In genomic region chr18:21085579-21086161, GRCh38 we compare ENCODE assay signal across 31 cellular contexts. TPM values are rescaled to one million over a fixed set of nuclear protein-coding genes. Genes with fewer than 3 reads are reported as not detected.
DNase-seq lines count a peak whose midpoint lies in the region; FAIRE-seq and TF ChIP-seq lines count a peak whose summit lies in the region.
"Had no signal": no experiment of that assay in that cellular context is flagged by ENCODE, and none has a peak within 500 bp of the region (broad histone marks: within the 10 kb centered on the region; RNA-seq: fewer than 3 reads in every experiment).

No MANE protein-coding gene starts in this region.

- peak overlapping the region; percentile 2; the same call in 1 of the 2 replicates for H3K4me3 Mint-ChIP-seq in HFFc6
- no peak overlapping the region for H3K4me3 Mint-ChIP-seq in astrocyte (ENCODE audit: unreplicated experiment)
- H3K4me3 Mint-ChIP-seq in activated T-cell treated with anti-CD3 and anti-CD28 coated beads, Interleukin-2, amount 50 U/mL, for 24 hours = no peak overlapping the region
- H3K4me3 Mint-ChIP-seq: neural progenitor cell; stimulated activated naive CD8-positive, alpha-beta T cell treated with anti-CD3 and anti-CD28 coated beads, Interleukin-15, Interleukin-2, amounts not matched to agents 100 ng/mL and 50 ng/mL, for 24 hours had no signal

- TF ChIP-seq POLR2A in prostate gland (IDR thresholded peaks at IDR 0.05) = no peak

- no peaks in the 10 kb centered on the region for H3K36me3 ChIP-seq in BJ (ENCODE audit: control insufficient read depth, insufficient read depth, low read length)
- no peaks in the 10 kb centered on the region for H3K36me3 ChIP-seq in astrocyte (ENCODE audit: insufficient read depth, low read length)
- no peaks in the 10 kb centered on the region for H3K36me3 ChIP-seq in osteoblast (ENCODE audit: insufficient read depth, low read length)
- H3K36me3 ChIP-seq in prostate gland = no peaks in the 10 kb centered on the region
- H3K36me3 ChIP-seq: colonic mucosa, MG63, neural progenitor cell, right atrium auricular region, SJCRH30, thoracic aorta had no signal

- TF ChIP-seq CTCF in BJ (IDR thresholded peaks at IDR 0.05; ENCODE audit: insufficient read depth, low read depth, low read length) = no peak
- no peak for TF ChIP-seq CTCF in HFFc6 (IDR thresholded peaks at IDR 0.05)
- TF ChIP-seq CTCF in astrocyte (IDR thresholded peaks at IDR 0.05; ENCODE audit: insufficient read depth, low read depth, low read length) = no peak
- TF ChIP-seq CTCF in osteoblast (IDR thresholded peaks at IDR 0.05; ENCODE audit: extremely low read depth, low read depth, low read length) = no peak
- no peak for TF ChIP-seq CTCF in prostate gland (IDR thresholded peaks at IDR 0.05)

- H4K20me1 ChIP-seq in astrocyte (ENCODE audit: insufficient read depth, low read length) (peaks cover 92% of the 10 kb centered on the region), osteoblast (ENCODE audit: insufficient read depth, low read length) (peaks cover 64% of the 10 kb centered on the region)

- POLR2A ChIA-PET in BJ (lab: Charles Lee) = no interaction called here

- 81% methylated on average over 3 of the region's 3 CpGs for WGBS in prostate gland

- peak overlapping the region; percentile 40 for H3K27ac Mint-ChIP-seq in HFFc6
- H3K27ac Mint-ChIP-seq in astrocyte (ENCODE audit: unreplicated experiment) = no peak overlapping the region
- H3K27ac Mint-ChIP-seq in activated T-cell treated with anti-CD3 and anti-CD28 coated beads, Interleukin-2, amount 50 U/mL, for 24 hours = no peak overlapping the region
- H3K27ac Mint-ChIP-seq: memory B cell, neural progenitor cell had no signal

- H3K4me1 Mint-ChIP-seq in HFFc6 (ENCODE audit: low read depth) = peaks cover 62% of the 10 kb centered on the region
- peaks cover 3% of the 10 kb centered on the region for H3K4me1 Mint-ChIP-seq in astrocyte (ENCODE audit: low read depth, unreplicated experiment)
- H3K4me1 Mint-ChIP-seq in activated T-cell treated with anti-CD3 and anti-CD28 coated beads, Interleukin-2, amount 50 U/mL, for 24 hours (ENCODE audit: low read depth) = peaks cover 80% of the 10 kb centered on the region
- H3K4me1 Mint-ChIP-seq: neural progenitor cell had no signal

- FAIRE-seq in astrocyte (lab: Jason Lieb, UNC) = no peak
- FAIRE-seq: bronchial epithelial cell, GM19239, HTR-8/SVneo had no signal

- no peaks in the 10 kb centered on the region for H3K4me1 ChIP-seq in astrocyte (ENCODE audit: insufficient read depth, low read length)
- peaks cover 6% of the 10 kb centered on the region for H3K4me1 ChIP-seq in osteoblast (ENCODE audit: insufficient read depth, low read length)
- H3K4me1 ChIP-seq in prostate gland (replicated peaks) = no peaks in the 10 kb centered on the region
- H3K4me1 ChIP-seq: colonic mucosa, neural progenitor cell, right atrium auricular region, SJCRH30 had no signal

- intact Hi-C loops in prostate gland (cut with DNase I) = no loop called here

- H3K4me2 ChIP-seq in astrocyte (ENCODE audit: low read length) = no peak overlapping the region
- no peak overlapping the region for H3K4me2 ChIP-seq in osteoblast (ENCODE audit: insufficient read depth, low read length)
- H3K4me2 ChIP-seq: neural progenitor cell had no signal

- DNase-seq in BJ (ENCODE audit: low read depth) = peak; percentile 14
- peak; percentile 66 for DNase-seq in HFFc6
- DNase-seq in astrocyte (ENCODE audit: low read depth) = peak; percentile 8
- peak; percentile 52 for DNase-seq in osteoblast (ENCODE audit: insufficient read length, low spot score, missing footprints)
- DNase-seq in activated T-cell treated with anti-CD3 and anti-CD28 coated beads, Interleukin-2, amount 50 U/mL, for 24 hours = no peak
- no peak for DNase-seq in prostate gland (ENCODE audit: low spot score)
- DNase-seq in NOMO-1 (lab: John Stamatoyannopoulos, UW; ENCODE audit: unreplicated experiment in 2 of 2) = no peak
- DNase-seq: activated CD4-positive, alpha-beta T cell treated with anti-CD3 and anti-CD28 coated beads for 48 hours; anterior cingulate cortex; colonic mucosa; effector memory CD4-positive, alpha-beta T cell; glutamatergic neuron; GOT3; islet precursor cell; KBM-7; left lung; MG63; NCI-H2081; NCI-H82; RPMI8226; SJCRH30; stimulated activated CD4-positive, alpha-beta T cell treated with anti-CD3 and anti-CD28 coated beads, Interleukin-1b, Interleukin-23, amount 100 ng/mL, for 48 hours had no signal

- H3K9me3 Mint-ChIP-seq in HFFc6 = no peaks in the 10 kb centered on the region
- H3K9me3 Mint-ChIP-seq in astrocyte (ENCODE audit: unreplicated experiment) = no peaks in the 10 kb centered on the region
- H3K9me3 Mint-ChIP-seq in activated T-cell treated with anti-CD3 and anti-CD28 coated beads, Interleukin-2, amount 50 U/mL, for 24 hours = peaks cover 12% of the 10 kb centered on the region

- H3K9me3 ChIP-seq in astrocyte (ENCODE audit: insufficient read depth, low read depth, low read length) = no peaks in the 10 kb centered on the region
- no peaks in the 10 kb centered on the region for H3K9me3 ChIP-seq in osteoblast (ENCODE audit: low read depth, low read length)
- H3K9me3 ChIP-seq in prostate gland = no peaks in the 10 kb centered on the region
- H3K9me3 ChIP-seq: colonic mucosa, SJCRH30 had no signal

- CTCF ChIA-PET in BJ (lab: Yijun Ruan, JAX) = no interaction called here

- H3K9ac ChIP-seq in astrocyte (ENCODE audit: low read length) = no peak overlapping the region
- H3K9ac ChIP-seq: neural progenitor cell had no signal

- H3K79me2 ChIP-seq in astrocyte (ENCODE audit: insufficient read depth, low read length) = peaks cover 98% of the 10 kb centered on the region
- H3K79me2 ChIP-seq in osteoblast (ENCODE audit: insufficient read depth, low read length) = peaks cover 98% of the 10 kb centered on the region

- H2AFZ ChIP-seq in astrocyte (ENCODE audit: low read depth, low read length) = no peak overlapping the region
- H2AFZ ChIP-seq in osteoblast (ENCODE audit: low read length) = no peak overlapping the region
- H2AFZ ChIP-seq: neural progenitor cell had no signal

- no peaks in the 10 kb centered on the region for H3K27me3 ChIP-seq in BJ (ENCODE audit: control insufficient read depth, insufficient read depth, low read length)
- no peaks in the 10 kb centered on the region for H3K27me3 ChIP-seq in astrocyte (ENCODE audit: insufficient read depth, low read length)
- H3K27me3 ChIP-seq in osteoblast (ENCODE audit: insufficient read depth, low read length) = no peaks in the 10 kb centered on the region
- no peaks in the 10 kb centered on the region for H3K27me3 ChIP-seq in prostate gland (replicated peaks; ENCODE audit: insufficient read depth)
- H3K27me3 ChIP-seq: colonic mucosa, left lung, MG63, neural progenitor cell, right atrium auricular region, SJCRH30 had no signal

- peaks cover 26% of the 10 kb centered on the region; the same call in 1 of the 2 replicates for H3K36me3 Mint-ChIP-seq in HFFc6 (ENCODE audit: low read depth)
- H3K36me3 Mint-ChIP-seq in astrocyte (ENCODE audit: low read depth, unreplicated experiment) = no peaks in the 10 kb centered on the region
- H3K36me3 Mint-ChIP-seq in activated T-cell treated with anti-CD3 and anti-CD28 coated beads, Interleukin-2, amount 50 U/mL, for 24 hours (ENCODE audit: low read depth) = peaks cover 55% of the 10 kb centered on the region

- H3K27me3 Mint-ChIP-seq in HFFc6 (ENCODE audit: insufficient read depth) = no peaks in the 10 kb centered on the region
- H3K27me3 Mint-ChIP-seq in astrocyte (ENCODE audit: low read depth, unreplicated experiment) = no peaks in the 10 kb centered on the region
- H3K27me3 Mint-ChIP-seq in activated T-cell treated with anti-CD3 and anti-CD28 coated beads, Interleukin-2, amount 50 U/mL, for 24 hours = no peaks in the 10 kb centered on the region
- H3K27me3 Mint-ChIP-seq: memory B cell; stimulated activated naive CD8-positive, alpha-beta T cell treated with anti-CD3 and anti-CD28 coated beads, Interleukin-15, Interleukin-2, amounts not matched to agents 100 ng/mL and 50 ng/mL, for 24 hours had no signal

- H3K4me3 ChIP-seq in BJ (ENCODE audit: low read depth, low read length) (no peak overlapping the region), astrocyte (ENCODE audit: insufficient read depth, low read depth, low read length) (no peak overlapping the region), osteoblast (ENCODE audit: insufficient read depth, low read length) (no peak overlapping the region), prostate gland (no peak overlapping the region)
- H3K4me3 ChIP-seq: colonic mucosa, left lung, MG63, neural progenitor cell, right atrium auricular region, SJCRH30, thoracic aorta had no signal

- no peak overlapping the region for H3K27ac ChIP-seq in astrocyte (ENCODE audit: low read depth, low read length)
- peak overlapping the region; percentile 3 for H3K27ac ChIP-seq in osteoblast (ENCODE audit: low read depth, low read length)
- no peak overlapping the region for H3K27ac ChIP-seq in prostate gland
- H3K27ac ChIP-seq: C4-2B, colonic mucosa, left lung, neural progenitor cell, right atrium auricular region, SJCRH30, thoracic aorta had no signal

RNA-seq across cellular contexts. Expression of gene ROCK1, which starts 25.9 kb away (rescaled TPM):
- polyA plus RNA-seq in BJ (2011; rRNA removed) = 11.8 and 27.6 TPM in 2 replicates
- 17.0 and 21.3 TPM in 2 replicates for polyA minus RNA-seq in BJ (2011; rRNA and poly(A)+ RNA removed)
- total RNA-seq in HFFc6 (2021; fragmentation: NEBNext Ultra II Directional; extraction: Animal tissue kit (Norgen Biotek cat#: 25700)) = 10 to 100 TPM; 64.8 to 71.7 (median 67.1) TPM
- total RNA-seq in astrocyte (57.0 and 57.8 TPM in 2 replicates), osteoblast (42.7 and 56.0 TPM in 2 replicates), prostate gland (10 to 100 TPM; 32.2 to 35.2 TPM)

Comparison
In these comparisons a context has a peak if more than half of its experiments do, and no peak if none do; other contexts are left out.
1. DNase-seq: peak in BJ (single experiment), HFFc6 (single experiment), astrocyte (single experiment) and osteoblast (single experiment); none in activated T-cell treated with anti-CD3 and anti-CD28 coated beads, Interleukin-2, amount 50 U/mL, for 24 hours (single experiment), prostate gland (single experiment) and NOMO-1 (0 of 2).